In the genomic region with DNA sequence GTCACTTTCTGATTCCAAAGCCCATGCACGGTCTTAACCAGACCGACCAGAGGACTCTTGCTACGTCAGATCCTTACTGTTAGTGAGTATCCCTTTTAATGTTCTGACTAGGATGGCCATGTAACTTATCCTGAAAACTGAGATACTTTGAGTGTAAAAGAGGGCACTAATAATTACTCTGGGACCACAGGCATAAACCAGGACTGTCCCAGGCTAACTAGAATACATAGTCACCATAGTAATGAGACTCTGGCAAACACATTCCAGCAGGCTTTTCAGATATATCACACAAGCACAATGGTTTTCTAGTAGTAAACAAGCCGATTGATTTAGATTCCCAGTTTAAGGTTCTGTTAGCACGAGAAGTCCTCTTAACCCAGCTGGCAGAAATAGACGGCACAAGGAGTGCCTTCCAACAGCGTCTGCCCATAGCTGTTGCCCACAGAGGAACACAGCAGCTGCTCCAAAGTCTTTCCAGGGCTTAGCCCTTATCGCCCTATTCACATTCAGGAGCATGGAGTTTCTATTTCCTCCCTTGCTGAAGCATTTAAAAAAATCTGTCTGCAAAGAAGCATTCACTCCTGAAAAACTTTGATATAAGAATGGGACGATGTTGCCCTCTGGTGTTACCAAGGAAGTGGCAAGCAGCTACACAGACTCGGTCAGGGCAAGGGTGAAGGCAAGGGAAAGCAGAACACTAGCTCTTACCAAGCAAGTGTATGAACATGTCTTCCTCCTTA, we compare ENCODE assay signal across 8 cellular contexts.
DNase-seq lines count a peak whose midpoint lies in the region; ATAC-seq and TF ChIP-seq lines count a peak whose summit lies in the region.

No MANE protein-coding gene starts in this region.

- no peak overlapping the region for H3K9ac ChIP-seq in PC-3 (ENCODE audit: low read length)

- H3K27ac ChIP-seq in PC-3 (ENCODE audit: low read length) (no peak overlapping the region), esophagus muscularis mucosa (replicated peaks in 1 of 4) (peak overlapping the region in 1 of 4 donors; percentile 33)

- CTCF ChIA-PET in PC-3 (lab: Charles Lee), result interaction anchor here (0.5 to 0.9 kb wide), 6 partner anchors 39 to 233 kb away, joined by 3 to 5 read pairs (median 4); no protein-coding TSS in a partner anchor

- POLR2A ChIA-PET in PC-3 (lab: Charles Lee; ENCODE audit: unreplicated experiment), result no interaction called here

- peaks cover 3% of the 10 kb centered on the region for H3K9me3 Mint-ChIP-seq in neural crest cell

- H3K79me2 ChIP-seq in PC-3 (ENCODE audit: low read length), result no peaks in the 10 kb centered on the region

- TF ChIP-seq EP300 in esophagus muscularis mucosa (IDR thresholded peaks at IDR 0.05), result no peak

- no peaks in the 10 kb centered on the region for H3K9me3 ChIP-seq in PC-3 (ENCODE audit: low read length)
- no peaks in the 10 kb centered on the region for H3K9me3 ChIP-seq in esophagus muscularis mucosa

- ATAC-seq in PC-3 (peak; percentile 68), GM18870 (IDR thresholded peaks at IDR 0.05; ENCODE audit: unreplicated experiment) (no peak)

- BruUV-seq in PC-3 (replicated peaks; lab: Mats Ljungman, UMichigan), result no TSS peak

- H3F3A ChIP-seq in PC-3 (ENCODE audit: low read length, unreplicated experiment), result no peaks in the 10 kb centered on the region

- H3K4me3 ChIP-seq in PC-3 (ENCODE audit: low read length), result no peak overlapping the region
- H3K4me3 ChIP-seq in esophagus muscularis mucosa, result no peak overlapping the region

- H3K27ac Mint-ChIP-seq in neural crest cell (ENCODE audit: unreplicated experiment), result peak overlapping the region; percentile 83

- H2AFZ ChIP-seq in PC-3 (ENCODE audit: low read length), result peak overlapping the region; percentile 55

- peak overlapping the region; percentile 52 for H3K4me2 ChIP-seq in PC-3 (ENCODE audit: low read length)

- peak overlapping the region; percentile 64 for H3K4me3 Mint-ChIP-seq in neural crest cell

- no peaks in the 10 kb centered on the region for H3K27me3 Mint-ChIP-seq in neural crest cell (ENCODE audit: low read depth)

- TF ChIP-seq CTCF in GM20000 (IDR thresholded peaks at IDR 0.05; ENCODE audit: extremely low read depth, missing control alignments) (no peak), PC-3 (conservative IDR thresholded peaks at IDR 0.05; ENCODE audit: low read depth, low read length) (peak; percentile 75), esophagus muscularis mucosa (IDR thresholded peaks at IDR 0.05) (peak; percentile 41 to 51 (median 44)), neural crest cell (conservative IDR thresholded peaks at IDR 0.05) (peak; percentile 43)

- WGBS in esophagus muscularis mucosa, result 53% methylated on average over 10 of the region's 10 CpGs

- peaks cover 27% of the 10 kb centered on the region for H3K4me1 ChIP-seq in PC-3 (ENCODE audit: insufficient read depth, low read length)
- H3K4me1 ChIP-seq in esophagus muscularis mucosa, result peaks cover 5 to 22% (median 13%) of the 10 kb centered on the region in 4 donors

- H3K36me3 ChIP-seq in PC-3 (ENCODE audit: low read depth, low read length) (no peaks in the 10 kb centered on the region), esophagus muscularis mucosa (no peaks in the 10 kb centered on the region)

- DNase-seq in ACHN, result peak; percentile 78
- peak; percentile 5 for DNase-seq in GM20000 (ENCODE audit: low spot score)
- peak; percentile 72 for DNase-seq in PC-3
- no peak for DNase-seq in esophagus muscularis mucosa (ENCODE audit: extremely low spot score)
- DNase-seq in neural crest cell (ENCODE audit: low read depth, low spot score), result no peak
- no peak for DNase-seq in OCI-M2 (lab: John Stamatoyannopoulos, UW; ENCODE audit: unreplicated experiment)
- no peak for DNase-seq in activated CD4-positive, alpha-beta T cell treated with anti-CD3 and anti-CD28 coated beads, Interleukin-2, amount 50 U/mL, for 1 hour

- in situ Hi-C loops in ACHN (cut with HindIII; ENCODE audit: low pct_ligation_motif_present, low pct_unique_long_range_greater_than_20kb, low sequenced_read_pairs), result no loop called here

- peaks cover 44% of the 10 kb centered on the region for H3K4me1 Mint-ChIP-seq in neural crest cell

- no peaks in the 10 kb centered on the region for H3K36me3 Mint-ChIP-seq in neural crest cell (ENCODE audit: low read depth)

- H3K27me3 ChIP-seq in PC-3 (ENCODE audit: low read length) (no peaks in the 10 kb centered on the region), esophagus muscularis mucosa (no peaks in the 10 kb centered on the region)

- H3K9me2 ChIP-seq in PC-3 (replicated peaks; ENCODE audit: low read length), result no peaks in the 10 kb centered on the region

- intact Hi-C loops in PC-3 (cut with micrococcal nuclease) (loop anchor here (1.0 to 5.0 kb wide), 4 partner anchors 80 to 313 kb away; no protein-coding TSS in a partner anchor), esophagus muscularis mucosa (cut with DNase I) (loop anchor here (5.0 kb wide), 1 partner anchor 311 kb away; no protein-coding TSS in a partner anchor)

- H4K20me1 ChIP-seq in PC-3 (ENCODE audit: low read length), result no peaks in the 10 kb centered on the region

- TF ChIP-seq POLR2A in esophagus muscularis mucosa (IDR thresholded peaks at IDR 0.05; ENCODE audit: low read depth), result no peak

Comparison
In these comparisons a context has a peak if more than half of its experiments do, and no peak if none do; other contexts are left out.
1. DNase-seq: peak in ACHN (single experiment), GM20000 (single experiment) and PC-3 (single experiment); none in esophagus muscularis mucosa (single experiment), neural crest cell (single experiment), OCI-M2 (single experiment) and activated CD4-positive, alpha-beta T cell treated with anti-CD3 and anti-CD28 coated beads, Interleukin-2, amount 50 U/mL, for 1 hour (single experiment).